20 cellular contexts compared by ENCODE assay signal in genomic region chr14:36771256-36771655, GRCh38.
A peak's percentile ranks its signal among the peaks of the same experiment; 100 is the strongest.
DNase-seq lines count a peak whose midpoint lies in the region; ATAC-seq and TF ChIP-seq lines count a peak whose summit lies in the region.
"Had no signal": no experiment of that assay in that cellular context is flagged by ENCODE, and none has a peak within 500 bp of the region (broad histone marks: within the 10 kb centered on the region; RNA-seq: fewer than 3 reads in every experiment).

No MANE protein-coding gene starts in this region.

- no peak overlapping the region for H3K27ac Mint-ChIP-seq in MCF 10A (ENCODE audit: low read depth, unreplicated experiment)
- H3K27ac Mint-ChIP-seq: activated naive CD4-positive, alpha-beta T cell treated with anti-CD3 and anti-CD28 coated beads, Interleukin-2, amount 50 U/mL, for 72 hours; brain; CD4-positive, alpha-beta T cell; naive B cell; stimulated activated naive CD8-positive, alpha-beta T cell treated with anti-CD3 and anti-CD28 coated beads, Interleukin-15, Interleukin-2, amounts not matched to agents 100 ng/mL and 50 ng/mL, for 24 hours; T-helper 1 cell treated with Interleukin-12 subunit alpha and Interleukin-12 subunit beta and Interleukin-4 antibody, amounts not matched to agents 30 μg/mL and 1 μg/mL, for 36 hours had no signal

- no peaks in the 10 kb centered on the region for H3K9me3 Mint-ChIP-seq in MCF 10A (ENCODE audit: unreplicated experiment)
- H3K9me3 Mint-ChIP-seq: brain had no signal

- H3K4me3 ChIP-seq in mammary epithelial cell (replicated peaks in 1 of 3; ENCODE audit: insufficient read depth in 1 of 3, low read depth in 2 of 3, low read length in 3 of 3), result no peak overlapping the region
- no peak overlapping the region for H3K4me3 ChIP-seq in colonic mucosa
- no peak overlapping the region for H3K4me3 ChIP-seq in stomach
- H3K4me3 ChIP-seq: dorsolateral prefrontal cortex, prostate gland had no signal

- no peaks in the 10 kb centered on the region for H4K20me1 ChIP-seq in mammary epithelial cell (ENCODE audit: insufficient read depth, low read length)

- H3K9ac ChIP-seq in mammary epithelial cell (ENCODE audit: insufficient read depth, low read length), result no peak overlapping the region
- no peak overlapping the region for H3K9ac ChIP-seq in colonic mucosa (ENCODE audit: low read depth in 2 of 2, low read length in 2 of 2)

- H2AFZ ChIP-seq in mammary epithelial cell (ENCODE audit: low read depth, low read length), result no peak overlapping the region

- H3K36me3 ChIP-seq in mammary epithelial cell (ENCODE audit: insufficient read depth, low read length) (no peaks in the 10 kb centered on the region), colonic mucosa (no peaks in the 10 kb centered on the region), stomach (no peaks in the 10 kb centered on the region)
- H3K36me3 ChIP-seq: prostate gland had no signal

- peaks cover 16% of the 10 kb centered on the region for H3K4me1 Mint-ChIP-seq in MCF 10A (ENCODE audit: insufficient read depth, unreplicated experiment)
- H3K4me1 Mint-ChIP-seq: naive B cell had no signal

- intact Hi-C loops in MCF 10A (cut with micrococcal nuclease) (no loop called here), mammary epithelial cell (cut with micrococcal nuclease) (no loop called here), colonic mucosa (cut with DNase I) (no loop called here), stomach (cut with DNase I; ENCODE audit: low total_unique reads) (no loop called here)

- H3K4me1 ChIP-seq in mammary epithelial cell (ENCODE audit: insufficient read depth, low read length) (peaks cover 10% of the 10 kb centered on the region), colonic mucosa (no peaks in the 10 kb centered on the region), stomach (no peaks in the 10 kb centered on the region)
- H3K4me1 ChIP-seq: prostate gland had no signal

- no peak for TF ChIP-seq POLR2A in stomach (IDR thresholded peaks at IDR 0.05)

- H3K4me2 ChIP-seq in mammary epithelial cell (ENCODE audit: insufficient read depth, low read depth, low read length), result no peak overlapping the region

- H3K27me3 ChIP-seq in mammary epithelial cell (ENCODE audit: insufficient read depth, low read length) (no peaks in the 10 kb centered on the region), colonic mucosa (no peaks in the 10 kb centered on the region), stomach (no peaks in the 10 kb centered on the region)
- H3K27me3 ChIP-seq: dorsolateral prefrontal cortex had no signal

- in situ Hi-C loops in mammary epithelial cell (cut with MboI; ENCODE audit: low sequenced_read_pairs in 2 of 2), result no loop called here

- TF ChIP-seq EP300 in stomach (IDR thresholded peaks at IDR 0.05), result no peak

- dilution Hi-C loops in mammary epithelial cell (cut with HindIII; ENCODE audit: low sequenced_read_pairs), result no loop called here

- H3K36me3 Mint-ChIP-seq in MCF 10A (ENCODE audit: insufficient read depth, unreplicated experiment), result no peaks in the 10 kb centered on the region
- H3K36me3 Mint-ChIP-seq: activated naive CD4-positive, alpha-beta T cell treated with anti-CD3 and anti-CD28 coated beads, Interleukin-2, amount 50 U/mL, for 72 hours; brain; naive B cell had no signal

- ATAC-seq in HG03521 (IDR thresholded peaks at IDR 0.05; ENCODE audit: unreplicated experiment) (no peak), GM18867 (IDR thresholded peaks at IDR 0.05; ENCODE audit: unreplicated experiment) (no peak)
- ATAC-seq: activated naive CD4-positive, alpha-beta T cell treated with anti-CD3 and anti-CD28 coated beads, Interleukin-2, amount 50 U/mL, for 72 hours; left cardiac atrium had no signal

- no peak overlapping the region for H3K4me3 Mint-ChIP-seq in MCF 10A (ENCODE audit: unreplicated experiment)
- H3K4me3 Mint-ChIP-seq: brain; CD4-positive, alpha-beta T cell; naive B cell; stimulated activated naive CD8-positive, alpha-beta T cell treated with anti-CD3 and anti-CD28 coated beads, Interleukin-15, Interleukin-2, amounts not matched to agents 100 ng/mL and 50 ng/mL, for 24 hours; T-helper 1 cell treated with Interleukin-12 subunit alpha and Interleukin-12 subunit beta and Interleukin-4 antibody, amounts not matched to agents 30 μg/mL and 1 μg/mL, for 36 hours had no signal

- CTCF ChIA-PET in MCF 10A (lab: Yijun Ruan, JAX), result interaction anchor here (0.7 to 3.9 kb wide), 5 partner anchors 24 to 571 kb away, joined by 3 to 25 read pairs (median 5); no protein-coding TSS in a partner anchor
- CTCF ChIA-PET in mammary epithelial cell (lab: Charles Lee; ENCODE audit: low non-redundant PET), result no interaction called here

- no TSS peak for BruUV-seq in MCF 10A (replicated peaks; lab: Mats Ljungman, UMichigan)
- no TSS peak for BruUV-seq in mammary epithelial cell (replicated peaks; lab: Mats Ljungman, UMichigan)

- no peaks in the 10 kb centered on the region for H3K27me3 Mint-ChIP-seq in MCF 10A (ENCODE audit: insufficient read depth, unreplicated experiment)
- H3K27me3 Mint-ChIP-seq: naive B cell had no signal

- no peaks in the 10 kb centered on the region for H3K9me3 ChIP-seq in mammary epithelial cell (replicated peaks; ENCODE audit: insufficient read depth, low read length)
- no peaks in the 10 kb centered on the region for H3K9me3 ChIP-seq in colonic mucosa
- no peaks in the 10 kb centered on the region for H3K9me3 ChIP-seq in stomach
- H3K9me3 ChIP-seq: prostate gland had no signal

- TF ChIP-seq CTCF in MCF 10A (IDR thresholded peaks at IDR 0.05; ENCODE audit: unreplicated experiment), result no peak
- no peak for TF ChIP-seq CTCF in mammary epithelial cell (conservative IDR thresholded peaks at IDR 0.05 in 1 of 2, IDR thresholded peaks at IDR 0.05 in 1 of 2; ENCODE audit: extremely low read depth in 1 of 2, insufficient read depth in 1 of 2, low read depth in 1 of 2, low read length in 2 of 2)
- no peak for TF ChIP-seq CTCF in colonic mucosa (IDR thresholded peaks at IDR 0.05)
- TF ChIP-seq CTCF in stomach (IDR thresholded peaks at IDR 0.05), result no peak

- H3K27ac ChIP-seq in mammary epithelial cell (ENCODE audit: insufficient read depth, low read depth, low read length) (no peak overlapping the region), colonic mucosa (no peak overlapping the region), stomach (no peak overlapping the region)
- H3K27ac ChIP-seq: dorsolateral prefrontal cortex, prostate gland, RWPE1 had no signal

- no peaks in the 10 kb centered on the region for H3K79me2 ChIP-seq in mammary epithelial cell (ENCODE audit: insufficient read depth, low read length)

- DNase-seq in MCF 10A (ENCODE audit: unreplicated experiment), result peak; percentile 49
- DNase-seq in mammary epithelial cell, result no peak
- DNase-seq in NCI-H2196 (lab: John Stamatoyannopoulos, UW; ENCODE audit: unreplicated experiment), result peak; percentile 34
- DNase-seq in colonic mucosa, result peak; percentile 27
- no peak for DNase-seq in activated CD4-positive, alpha-beta T cell treated with anti-CD3 and anti-CD28 coated beads for 1 hour
- DNase-seq in stomach, result no peak
- DNase-seq: activated CD4-positive, alpha-beta T cell treated with anti-CD3 and anti-CD28 coated beads for 4 hours; CD4-positive, alpha-beta T cell; dorsolateral prefrontal cortex; left cardiac atrium; naive B cell; NCI-H82 had no signal

- POLR2A ChIA-PET in MCF 10A (lab: Yijun Ruan, JAX), result interaction anchor here (0.6 kb wide), 3 partner anchors 177 to 346 kb away, joined by 3 read pairs; no protein-coding TSS in a partner anchor

- 35% methylated on average over 4 of the region's 4 CpGs for WGBS in mammary epithelial cell (ENCODE audit: low coverage, missing lambda C conversion rate)
- WGBS in stomach, 5 donors, result 24 to 41% (median 29%) methylated on average over 4 of the region's 4 CpGs

Comparison
In these comparisons a context has a peak if more than half of its experiments do, and no peak if none do; other contexts are left out.
1. DNase-seq: peak in MCF 10A (single experiment), NCI-H2196 (single experiment) and colonic mucosa (single experiment); none in mammary epithelial cell (single experiment), activated CD4-positive, alpha-beta T cell treated with anti-CD3 and anti-CD28 coated beads for 1 hour (single experiment) and stomach (single experiment).